Comparison of ENCODE assay signal across 13 cellular contexts in the genomic region with DNA sequence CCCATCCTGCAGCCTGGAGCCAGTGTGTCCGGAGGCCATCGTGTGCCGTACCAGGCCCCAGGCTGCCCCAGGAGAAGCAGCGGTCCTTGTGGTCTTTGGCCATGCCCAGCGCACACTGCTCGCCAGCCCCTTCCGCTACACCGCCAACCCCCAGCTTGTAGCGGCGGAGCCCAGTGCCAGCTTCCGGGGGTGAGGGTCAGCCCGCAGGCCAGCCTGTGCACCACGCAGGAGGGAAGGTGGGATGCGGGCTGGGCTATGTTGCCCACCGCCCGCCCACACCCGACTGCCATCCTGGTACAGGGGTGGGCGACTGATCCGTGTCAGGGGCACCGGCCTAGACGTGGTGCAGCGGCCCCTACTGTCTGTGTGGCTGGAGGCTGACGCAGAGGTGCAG. TPM values are rescaled to one million over a fixed set of nuclear protein-coding genes. Genes with fewer than 3 reads are reported as not detected.
"Had no signal": no experiment of that assay in that cellular context is flagged by ENCODE, and none has a peak within 500 bp of the region (broad histone marks: within the 10 kb centered on the region; RNA-seq: fewer than 3 reads in every experiment).

No MANE protein-coding gene starts in this region.

- H3K4me3 Mint-ChIP-seq: activated CD4-positive, alpha-beta memory T cell treated with anti-CD3 and anti-CD28 coated beads, Interleukin-2, amount 10 ng/mL, durations not matched to agents 7 days and 5 days; naive B cell; stimulated activated naive CD8-positive, alpha-beta T cell treated with anti-CD3 and anti-CD28 coated beads, Interleukin-15, Interleukin-2, amounts not matched to agents 100 ng/mL and 50 ng/mL, for 24 hours had no signal

- H3K4me3 ChIP-seq: gastroesophageal sphincter, suprapubic skin had no signal

- H3K27ac ChIP-seq: gastroesophageal sphincter, parathyroid adenoma, suprapubic skin had no signal

- ATAC-seq: gastroesophageal sphincter, SK-N-SH treated with all-trans-retinoic acid at 6 μM for 48 hours had no signal

- DNase-seq: activated CD4-positive, alpha-beta memory T cell treated with anti-CD3 and anti-CD28 coated beads, Interleukin-2, amount 10 ng/mL, durations not matched to agents 7 days and 5 days; activated T-cell treated with anti-CD3 and anti-CD28 coated beads, Interleukin-2, amount 50 U/mL, for 48 hours; anterior cingulate cortex; cerebellar nuclear complex; mammary epithelial cell; naive B cell; T1000; trophoblast cell had no signal

- H3K36me3 Mint-ChIP-seq: naive B cell had no signal

- H3K27me3 ChIP-seq: gastroesophageal sphincter, suprapubic skin had no signal

- H3K9me3 Mint-ChIP-seq: activated CD4-positive, alpha-beta memory T cell treated with anti-CD3 and anti-CD28 coated beads, Interleukin-2, amount 10 ng/mL, durations not matched to agents 7 days and 5 days; naive B cell; stimulated activated naive CD8-positive, alpha-beta T cell treated with anti-CD3 and anti-CD28 coated beads, Interleukin-15, Interleukin-2, amounts not matched to agents 100 ng/mL and 50 ng/mL, for 24 hours had no signal

- H3K4me1 ChIP-seq: gastroesophageal sphincter, parathyroid adenoma, suprapubic skin had no signal

- H3K27me3 Mint-ChIP-seq: activated CD4-positive, alpha-beta memory T cell treated with anti-CD3 and anti-CD28 coated beads, Interleukin-2, amount 10 ng/mL, durations not matched to agents 7 days and 5 days; stimulated activated naive CD8-positive, alpha-beta T cell treated with anti-CD3 and anti-CD28 coated beads, Interleukin-15, Interleukin-2, amounts not matched to agents 100 ng/mL and 50 ng/mL, for 24 hours had no signal

- H3K36me3 ChIP-seq: suprapubic skin had no signal

- H3K27ac Mint-ChIP-seq: activated CD4-positive, alpha-beta memory T cell treated with anti-CD3 and anti-CD28 coated beads, Interleukin-2, amount 10 ng/mL, durations not matched to agents 7 days and 5 days; naive B cell; stimulated activated naive CD8-positive, alpha-beta T cell treated with anti-CD3 and anti-CD28 coated beads, Interleukin-15, Interleukin-2, amounts not matched to agents 100 ng/mL and 50 ng/mL, for 24 hours had no signal

- H3K9me3 ChIP-seq: gastroesophageal sphincter, suprapubic skin had no signal

RNA-seq across cellular contexts. Expression of gene SRPK3, which starts 7.6 kb away (rescaled TPM):
- total RNA-seq: activated CD4-positive, alpha-beta memory T cell treated with anti-CD3 and anti-CD28 coated beads, Interleukin-2, amount 10 ng/mL, durations not matched to agents 7 days and 5 days had no signal
